In genomic region chr1:211654838-211655787, GRCh38 we compare ENCODE assay signal across 8 cellular contexts. TPM values are rescaled to one million over a fixed set of nuclear protein-coding genes. Genes with fewer than 3 reads are reported as not detected.
DNase-seq lines count a peak whose midpoint lies in the region; ATAC-seq and TF ChIP-seq lines count a peak whose summit lies in the region.

No MANE protein-coding gene starts in this region.

- no peak overlapping the region for H3K4me3 ChIP-seq in Panc1 (ENCODE audit: low read depth in 2 of 2, low read length in 2 of 2)

- H3K9me3 ChIP-seq in Panc1 (ENCODE audit: control insufficient read depth, insufficient read depth, low read depth, low read length), result no peaks in the 10 kb centered on the region

- CTCF ChIA-PET in Panc1 (lab: Charles Lee), result interaction anchor here (0.6 to 1.0 kb wide), 2 partner anchors 67 to 113 kb away, joined by 3 to 6 read pairs; no protein-coding TSS in a partner anchor

- TF ChIP-seq CTCF in Panc1 (IDR thresholded peaks at IDR 0.05) (peak; percentile 95), neural crest cell (conservative IDR thresholded peaks at IDR 0.05) (peak; percentile 98)

- POLR2A ChIA-PET in Panc1 (lab: Charles Lee), result interaction anchor here (0.6 kb wide), 1 partner anchor 50 kb away, joined by 3 read pairs; no protein-coding TSS in a partner anchor

- no peaks in the 10 kb centered on the region for H3K27me3 ChIP-seq in Panc1 (ENCODE audit: control insufficient read depth, insufficient read depth, low read length)

- H3K4me3 Mint-ChIP-seq in activated T-cell treated with anti-CD3 and anti-CD28 coated beads, Interleukin-2, amount 50 U/mL, for 4 hours, result no peak overlapping the region
- H3K4me3 Mint-ChIP-seq in neural crest cell, result no peak overlapping the region
- peak overlapping the region in 1 of 2 donors; percentile 10 for H3K4me3 Mint-ChIP-seq in stimulated activated naive CD8-positive, alpha-beta T cell treated with anti-CD3 and anti-CD28 coated beads, Interleukin-15, amount 100 ng/mL, for 72 hours

- ATAC-seq in GM21619 (IDR thresholded peaks at IDR 0.05; ENCODE audit: unreplicated experiment) (peak; percentile 96), Panc1 (peak; percentile 94)
- ATAC-seq in activated T-cell treated with anti-CD3 and anti-CD28 coated beads, Interleukin-2, amount 50 U/mL, for 4 hours, result peak; percentile 91 to 98
- ATAC-seq in stimulated activated naive CD8-positive, alpha-beta T cell treated with anti-CD3 and anti-CD28 coated beads, Interleukin-15, amount 100 ng/mL, for 72 hours, result peak; percentile 92

- BruUV-seq in Panc1 (replicated peaks; lab: Mats Ljungman, UMichigan), result no TSS peak

- intact Hi-C loops in Panc1 (cut with micrococcal nuclease; ENCODE audit: unreplicated experiment), result loop anchor here (1.0 to 5.0 kb wide), 3 partner anchors 78 to 328 kb away; partner anchors contain the start of gene TRAF5

- H3K4me1 Mint-ChIP-seq in activated T-cell treated with anti-CD3 and anti-CD28 coated beads, Interleukin-2, amount 50 U/mL, for 4 hours (ENCODE audit: low read depth), result no peaks in the 10 kb centered on the region
- H3K4me1 Mint-ChIP-seq in neural crest cell, result peaks cover 10% of the 10 kb centered on the region
- H3K4me1 Mint-ChIP-seq in stimulated activated naive CD8-positive, alpha-beta T cell treated with anti-CD3 and anti-CD28 coated beads, Interleukin-15, amount 100 ng/mL, for 72 hours, result no peaks in the 10 kb centered on the region

- no peaks in the 10 kb centered on the region for H3K36me3 Mint-ChIP-seq in activated T-cell treated with anti-CD3 and anti-CD28 coated beads, Interleukin-2, amount 50 U/mL, for 4 hours (ENCODE audit: insufficient read depth)
- H3K36me3 Mint-ChIP-seq in neural crest cell (ENCODE audit: low read depth), result no peaks in the 10 kb centered on the region

- H3K9me3 Mint-ChIP-seq in activated T-cell treated with anti-CD3 and anti-CD28 coated beads, Interleukin-2, amount 50 U/mL, for 4 hours, result no peaks in the 10 kb centered on the region
- no peaks in the 10 kb centered on the region for H3K9me3 Mint-ChIP-seq in neural crest cell
- no peaks in the 10 kb centered on the region for H3K9me3 Mint-ChIP-seq in stimulated activated naive CD8-positive, alpha-beta T cell treated with anti-CD3 and anti-CD28 coated beads, Interleukin-15, amount 100 ng/mL, for 72 hours

- no peaks in the 10 kb centered on the region for H3K36me3 ChIP-seq in Panc1 (ENCODE audit: control insufficient read depth, insufficient read depth, low read length)

- peaks cover 15% of the 10 kb centered on the region for H3K4me1 ChIP-seq in Panc1 (ENCODE audit: control insufficient read depth, insufficient read depth, low read length)

- peak overlapping the region; percentile 36 for H3K27ac ChIP-seq in Panc1 (ENCODE audit: low read length)

- H3K27ac Mint-ChIP-seq in neural crest cell (ENCODE audit: unreplicated experiment), result no peak overlapping the region
- no peak overlapping the region for H3K27ac Mint-ChIP-seq in stimulated activated naive CD8-positive, alpha-beta T cell treated with anti-CD3 and anti-CD28 coated beads, Interleukin-15, amount 100 ng/mL, for 72 hours

- peak; percentile 75 for DNase-seq in DMS153 (lab: John Stamatoyannopoulos, UW)
- peak; percentile 77 to 86 for DNase-seq in Kasumi-1 (lab: John Stamatoyannopoulos, UW)
- DNase-seq in Panc1 (ENCODE audit: low read depth, low spot score), result no peak
- DNase-seq in activated T-cell treated with anti-CD3 and anti-CD28 coated beads, Interleukin-2, amount 50 U/mL, for 4 hours, result peak; percentile 80
- DNase-seq in fibroblast of gingiva (ENCODE audit: low read depth), result peak; percentile 79
- DNase-seq in neural crest cell (ENCODE audit: low read depth, low spot score), result peak; percentile 93
- peak; percentile 77 to 80 for DNase-seq in stimulated activated naive CD8-positive, alpha-beta T cell treated with anti-CD3 and anti-CD28 coated beads, Interleukin-15, amount 100 ng/mL, for 72 hours

- H3K27me3 Mint-ChIP-seq in activated T-cell treated with anti-CD3 and anti-CD28 coated beads, Interleukin-2, amount 50 U/mL, for 4 hours (ENCODE audit: low read depth), result peaks cover 2% of the 10 kb centered on the region
- no peaks in the 10 kb centered on the region for H3K27me3 Mint-ChIP-seq in neural crest cell (ENCODE audit: low read depth)
- H3K27me3 Mint-ChIP-seq in stimulated activated naive CD8-positive, alpha-beta T cell treated with anti-CD3 and anti-CD28 coated beads, Interleukin-15, amount 100 ng/mL, for 72 hours, result no peaks in the 10 kb centered on the region

- in situ Hi-C loops in Panc1 (cut with HindIII; ENCODE audit: low pct_unique_long_range_greater_than_20kb, low sequenced_read_pairs), result no loop called here

RNA-seq across cellular contexts. Expression of gene NEK2, which starts 20.3 kb away (rescaled TPM):
- total RNA-seq in Panc1 (2021; ENCODE audit: unreplicated experiment), result 34.4 TPM
- polyA plus RNA-seq in Panc1 (2012; ENCODE audit: insufficient read length), result 11.0 TPM
- total RNA-seq in activated T-cell treated with anti-CD3 and anti-CD28 coated beads, Interleukin-2, amount 50 U/mL, for 4 hours, result 1 to 10 TPM; 1.2 to 2.0 (median 2.0) TPM
- total RNA-seq in neural crest cell, result 27.1 and 31.0 TPM in 2 replicates
